In genomic region chr14:52733824-52734223, GRCh38 we compare ENCODE assay signal across 34 cellular contexts. TPM values are rescaled to one million over a fixed set of nuclear protein-coding genes. Genes with fewer than 3 reads are reported as not detected.
A peak's percentile ranks its signal among the peaks of the same experiment; 100 is the strongest.
DNase-seq lines count a peak whose midpoint lies in the region; ATAC-seq, FAIRE-seq and TF ChIP-seq lines count a peak whose summit lies in the region.
"Had no signal": no experiment of that assay in that cellular context is flagged by ENCODE, and none has a peak within 500 bp of the region (broad histone marks: within the 10 kb centered on the region; RNA-seq: fewer than 3 reads in every experiment).

No MANE protein-coding gene starts in this region.

- DNase-seq in CD4-positive, CD25-positive, alpha-beta regulatory T cell = no peak
- no peak for DNase-seq in GM23338 (ENCODE audit: low spot score)
- peak in 1 of 4 experiments; percentile 14 for DNase-seq in K562 (ENCODE audit: extremely low read depth in 1 of 4, low spot score in 3 of 4)
- no peak for DNase-seq in naive thymus-derived CD4-positive, alpha-beta T cell
- DNase-seq in germinal center (ENCODE audit: low spot score) = no peak
- DNase-seq in vagina (ENCODE audit: extremely low spot score in 2 of 2) = no peak
- no peak for DNase-seq in SHP77 (lab: John Stamatoyannopoulos, UW)
- DNase-seq in T-helper 1 cell = no peak
- DNase-seq: activated CD4-positive, alpha-beta T cell treated with anti-CD3 and anti-CD28 coated beads for 48 hours; activated naive CD4-positive, alpha-beta T cell treated with Interleukin-2 at 50 U/mL for 16 hours; activated T-cell treated with anti-CD3 and anti-CD28 coated beads, Interleukin-2, amount 50 U/mL, for 48 hours; AML-193; amniotic stem cell; brain microvascular endothelial cell; cerebellar nuclear complex; DMS153; hypothalamus; mesenchymal stem cell; NCI-H1436 treated with DMSO at 0.1 percent for 48 hours; NCI-H2081 treated with DMSO at 0.1 percent for 48 hours; NCI-H226; NCI-H69; occipital lobe; right lobe of liver; SHP77 treated with DMSO at 0.1 percent for 48 hours; spleen; stimulated activated CD4-positive, alpha-beta T cell treated with anti-CD3 and anti-CD28 coated beads, Interleukin-2, amount 100 ng/mL, for 24 hours; stimulated activated naive CD8-positive, alpha-beta T cell treated with anti-CD3 and anti-CD28 coated beads, Interleukin-15, amount 100 ng/mL, for 72 hours; T1000; WERI-Rb-1 had no signal

- H3K79me2 ChIP-seq in GM23338 (replicated peaks; ENCODE audit: insufficient read depth) (peaks cover 86% of the 10 kb centered on the region), K562 (ENCODE audit: control insufficient read depth, insufficient read depth, low read length) (peaks cover 77% of the 10 kb centered on the region)

- ATAC-seq in CD4-positive, CD25-positive, alpha-beta regulatory T cell (ENCODE audit: low read depth in 2 of 2) = no peak
- no peak for ATAC-seq in GM23338
- no peak for ATAC-seq in K562
- no peak for ATAC-seq in naive thymus-derived CD4-positive, alpha-beta T cell
- ATAC-seq: left lobe of liver; Panc1; right lobe of liver; stimulated activated naive CD8-positive, alpha-beta T cell treated with anti-CD3 and anti-CD28 coated beads, Interleukin-15, amount 100 ng/mL, for 72 hours had no signal

- H3K4me2 ChIP-seq in GM23338 = peak overlapping the region; percentile 50; the same call in 1 of the 2 replicates
- no peak overlapping the region for H3K4me2 ChIP-seq in K562 (ENCODE audit: insufficient read depth, low read length)

- H3K9ac ChIP-seq in K562 (ENCODE audit: insufficient read depth in 1 of 2, low read depth in 2 of 2, low read length in 2 of 2) = no peak overlapping the region

- no peaks in the 10 kb centered on the region for H3K27me3 ChIP-seq in CD4-positive, CD25-positive, alpha-beta regulatory T cell (ENCODE audit: control insufficient read depth, insufficient read depth, low read length)
- H3K27me3 ChIP-seq in GM23338 (ENCODE audit: insufficient read depth) = no peaks in the 10 kb centered on the region
- H3K27me3 ChIP-seq in K562 (ENCODE audit: control insufficient read depth in 2 of 2, insufficient read depth in 2 of 2, low read length in 2 of 2) = no peaks in the 10 kb centered on the region
- H3K27me3 ChIP-seq in naive thymus-derived CD4-positive, alpha-beta T cell (ENCODE audit: control insufficient read depth in 2 of 2, insufficient read depth in 2 of 2, low read length in 2 of 2) = no peaks in the 10 kb centered on the region
- no peaks in the 10 kb centered on the region for H3K27me3 ChIP-seq in vagina
- H3K27me3 ChIP-seq: brain microvascular endothelial cell, right lobe of liver, spleen had no signal

- intact Hi-C loops in K562 (cut with micrococcal nuclease) (loop anchor here (5.0 kb wide), 1 partner anchor 48 kb away; no protein-coding TSS in a partner anchor), vagina (cut with DNase I) (no loop called here)
- intact Hi-C loops in naive thymus-derived CD4-positive, alpha-beta T cell (cut with micrococcal nuclease) = loop anchor here in 1 of 2 donors (5.0 kb wide), 2 partner anchors 418 to 887 kb away; partner anchors contain the start of gene DDHD1

- POLR2A ChIA-PET in K562 (lab: Yijun Ruan, JAX) = no interaction called here
- POLR2A ChIA-PET in naive thymus-derived CD4-positive, alpha-beta T cell (lab: Charles Lee) = no interaction called here

- CTCF ChIA-PET in K562 (lab: Yijun Ruan, JAX; ENCODE audit: low intra/inter-chr PET ratio) = no interaction called here
- CTCF ChIA-PET in naive thymus-derived CD4-positive, alpha-beta T cell (lab: Charles Lee) = no interaction called here

- H3K9me2 ChIP-seq in GM23338 (ENCODE audit: insufficient read depth) = no peaks in the 10 kb centered on the region

- H4K20me1 ChIP-seq in GM23338 (replicated peaks; ENCODE audit: insufficient read depth) = peaks cover 2% of the 10 kb centered on the region; the same call in 1 of the 2 replicates
- H4K20me1 ChIP-seq in K562 (replicated peaks; ENCODE audit: control insufficient read depth, insufficient read depth, low read length) = no peaks in the 10 kb centered on the region

- H3K4me1 Mint-ChIP-seq in CD4-positive, CD25-positive, alpha-beta regulatory T cell = peaks cover 39 to 80% (median 63%) of the 10 kb centered on the region in 4 donors
- H3K4me1 Mint-ChIP-seq in GM23338 = peaks cover 50% of the 10 kb centered on the region
- H3K4me1 Mint-ChIP-seq in naive thymus-derived CD4-positive, alpha-beta T cell = peaks cover 33 to 77% (median 62%) of the 10 kb centered on the region in 7 donors

- peaks cover 0 to 1% (median 0%) of the 10 kb centered on the region in 7 donors for H3K9me3 Mint-ChIP-seq in CD4-positive, CD25-positive, alpha-beta regulatory T cell
- no peaks in the 10 kb centered on the region for H3K9me3 Mint-ChIP-seq in GM23338
- peaks cover 0 to 8% (median 0%) of the 10 kb centered on the region in 11 donors for H3K9me3 Mint-ChIP-seq in naive thymus-derived CD4-positive, alpha-beta T cell
- H3K9me3 Mint-ChIP-seq: stimulated activated naive CD8-positive, alpha-beta T cell treated with anti-CD3 and anti-CD28 coated beads, Interleukin-15, amount 100 ng/mL, for 72 hours had no signal

- no peaks in the 10 kb centered on the region for H3K9me1 ChIP-seq in K562 (ENCODE audit: control insufficient read depth, insufficient read depth, low read length)

- no peak for TF ChIP-seq POLR2A in K562 (conservative IDR thresholded peaks at IDR 0.05)
- TF ChIP-seq POLR2A in vagina (IDR thresholded peaks at IDR 0.05) = no peak

- H3K36me3 ChIP-seq in CD4-positive, CD25-positive, alpha-beta regulatory T cell (ENCODE audit: control insufficient read depth, insufficient read depth, low read length) = peaks cover 25% of the 10 kb centered on the region
- no peaks in the 10 kb centered on the region for H3K36me3 ChIP-seq in GM23338 (ENCODE audit: insufficient read depth)
- H3K36me3 ChIP-seq in K562 (ENCODE audit: control insufficient read depth, insufficient read depth, low read length) = peaks cover 20% of the 10 kb centered on the region; the same call in 1 of the 3 replicates
- H3K36me3 ChIP-seq in naive thymus-derived CD4-positive, alpha-beta T cell (ENCODE audit: control insufficient read depth in 2 of 3, insufficient read depth in 3 of 3, low read length in 3 of 3) = peaks cover 0 to 23% (median 0%) of the 10 kb centered on the region in 3 experiments
- H3K36me3 ChIP-seq in vagina = peaks cover 0 to 3% of the 10 kb centered on the region in 2 donors
- H3K36me3 ChIP-seq: brain microvascular endothelial cell, prostate gland, right lobe of liver had no signal

- H3F3A ChIP-seq in GM23338 (replicated peaks; ENCODE audit: low read depth) = no peaks in the 10 kb centered on the region

- no peaks in the 10 kb centered on the region for H3K9me3 ChIP-seq in CD4-positive, CD25-positive, alpha-beta regulatory T cell (ENCODE audit: control insufficient read depth in 2 of 2, low read length in 2 of 2)
- H3K9me3 ChIP-seq in K562 (replicated peaks; ENCODE audit: control insufficient read depth, insufficient read depth, low read depth, low read length) (no peaks in the 10 kb centered on the region), vagina (no peaks in the 10 kb centered on the region)
- no peaks in the 10 kb centered on the region for H3K9me3 ChIP-seq in naive thymus-derived CD4-positive, alpha-beta T cell (ENCODE audit: control insufficient read depth in 2 of 3, low read length in 3 of 3)
- H3K9me3 ChIP-seq: prostate gland, right lobe of liver, spleen had no signal

- H3K36me3 Mint-ChIP-seq in CD4-positive, CD25-positive, alpha-beta regulatory T cell = peaks cover 32% of the 10 kb centered on the region
- H3K36me3 Mint-ChIP-seq in GM23338 (ENCODE audit: low read depth) = peaks cover 45% of the 10 kb centered on the region
- H3K36me3 Mint-ChIP-seq in naive thymus-derived CD4-positive, alpha-beta T cell = peaks cover 6 to 41% (median 35%) of the 10 kb centered on the region in 5 donors

- H2AFZ ChIP-seq in GM23338 (no peak overlapping the region), K562 (ENCODE audit: low read depth, low read length) (no peak overlapping the region)

- no peaks in the 10 kb centered on the region for H3K27me3 Mint-ChIP-seq in CD4-positive, CD25-positive, alpha-beta regulatory T cell
- peaks cover 3% of the 10 kb centered on the region for H3K27me3 Mint-ChIP-seq in GM23338 (ENCODE audit: insufficient read depth, low read depth, poor library complexity)
- H3K27me3 Mint-ChIP-seq in naive thymus-derived CD4-positive, alpha-beta T cell = no peaks in the 10 kb centered on the region
- H3K27me3 Mint-ChIP-seq: stimulated activated naive CD8-positive, alpha-beta T cell treated with anti-CD3 and anti-CD28 coated beads, Interleukin-15, amount 100 ng/mL, for 72 hours had no signal

- peak overlapping the region; percentile 8 to 91 (median 28) for H3K4me3 Mint-ChIP-seq in CD4-positive, CD25-positive, alpha-beta regulatory T cell
- H3K4me3 Mint-ChIP-seq in GM23338 = no peak overlapping the region; the same call in 2 of the 3 replicates
- H3K4me3 Mint-ChIP-seq in naive thymus-derived CD4-positive, alpha-beta T cell = peak overlapping the region in 5 of 10 donors; percentile 2 to 69 (median 54)
- H3K4me3 Mint-ChIP-seq: stimulated activated naive CD8-positive, alpha-beta T cell treated with anti-CD3 and anti-CD28 coated beads, Interleukin-15, amount 100 ng/mL, for 72 hours had no signal

- no peak overlapping the region for H3K27ac ChIP-seq in CD4-positive, CD25-positive, alpha-beta regulatory T cell (ENCODE audit: insufficient read depth, low read length, poor library complexity, severe bottlenecking)
- peak overlapping the region; percentile 32; the same call in 1 of the 2 replicates for H3K27ac ChIP-seq in GM23338 (ENCODE audit: low read depth)
- H3K27ac ChIP-seq in K562 (ENCODE audit: extremely low read depth, low read depth, low read length) = no peak overlapping the region
- no peak overlapping the region for H3K27ac ChIP-seq in naive thymus-derived CD4-positive, alpha-beta T cell (ENCODE audit: low read depth, low read length)
- no peak overlapping the region for H3K27ac ChIP-seq in vagina
- H3K27ac ChIP-seq: brain microvascular endothelial cell, prostate gland, right lobe of liver, spleen, WERI-Rb-1 had no signal

- no peak for FAIRE-seq in K562 (lab: Jason Lieb, UNC)
- FAIRE-seq: islet of Langerhans had no signal

- peaks cover 64% of the 10 kb centered on the region for H3K4me1 ChIP-seq in CD4-positive, CD25-positive, alpha-beta regulatory T cell (ENCODE audit: control insufficient read depth, insufficient read depth, low read length, poor library complexity, severe bottlenecking)
- H3K4me1 ChIP-seq in GM23338 (ENCODE audit: insufficient read depth) (peaks cover 26% of the 10 kb centered on the region), K562 (replicated peaks in 1 of 2; ENCODE audit: control insufficient read depth in 2 of 2, insufficient read depth in 2 of 2, low read length in 2 of 2) (peaks cover 8 to 14% of the 10 kb centered on the region in 2 experiments; a peak in 4 of 5 replicates), vagina (peaks cover 24% of the 10 kb centered on the region)
- H3K4me1 ChIP-seq in naive thymus-derived CD4-positive, alpha-beta T cell (ENCODE audit: control insufficient read depth in 2 of 2, insufficient read depth in 2 of 2, low read length in 2 of 2) = peaks cover 31% of the 10 kb centered on the region in 2 donors
- H3K4me1 ChIP-seq: prostate gland had no signal

- H3K4me3 ChIP-seq in CD4-positive, CD25-positive, alpha-beta regulatory T cell (ENCODE audit: low read depth, low read length) = no peak overlapping the region
- 0 out of 2 replicates have a peak overlapping the region, but pooled peaks have one; percentile 17 for H3K4me3 ChIP-seq in GM23338
- no peak overlapping the region for H3K4me3 ChIP-seq in K562
- H3K4me3 ChIP-seq in naive thymus-derived CD4-positive, alpha-beta T cell (ENCODE audit: low read length) = no peak overlapping the region
- H3K4me3 ChIP-seq in vagina = no peak overlapping the region
- H3K4me3 ChIP-seq: prostate gland, right lobe of liver, spleen had no signal

- BruUV-seq in K562 (replicated peaks; lab: Mats Ljungman, UMichigan) = TSS peak; percentile 11

- TF ChIP-seq RAD21 in K562 (CRISPR knock-in tag; conservative IDR thresholded peaks at IDR 0.05 in 1 of 2, IDR thresholded peaks at IDR 0.05 in 1 of 2) = no peak

- H3K27ac Mint-ChIP-seq in CD4-positive, CD25-positive, alpha-beta regulatory T cell = peak overlapping the region in 2 of 3 donors; percentile 55 to 83
- peak overlapping the region; percentile 57; the same call in 1 of the 2 replicates for H3K27ac Mint-ChIP-seq in GM23338
- H3K27ac Mint-ChIP-seq in naive thymus-derived CD4-positive, alpha-beta T cell = peak overlapping the region in 5 of 9 donors; percentile 40 to 81 (median 76)

- TF ChIP-seq CTCF in GM23338 (conservative IDR thresholded peaks at IDR 0.05; ENCODE audit: low read depth in 2 of 2) = no peak
- TF ChIP-seq CTCF in K562 (IDR thresholded peaks at IDR 0.05 in 2 of 3, conservative IDR thresholded peaks at IDR 0.05 in 1 of 3; ENCODE audit: insufficient read depth in 2 of 3, low read depth in 1 of 3, low read length in 3 of 3) = no peak
- TF ChIP-seq CTCF in vagina (IDR thresholded peaks at IDR 0.05) = no peak

- 90% methylated on average over 9 of the region's 9 CpGs for WGBS in K562 (ENCODE audit: insufficient coverage, low coverage, missing lambda C conversion rate)

- in situ Hi-C loops in K562 (cut with MboI) = no loop called here

- no peak for TF ChIP-seq EP300 in K562 (IDR thresholded peaks at IDR 0.05; ENCODE audit: low read length)

RNA-seq across cellular contexts. Expression of gene STYX, which starts 3.9 kb away (rescaled TPM):
- 34.0 TPM for total RNA-seq in CD4-positive, CD25-positive, alpha-beta regulatory T cell
- 10 to 100 TPM; 33.0 to 45.2 (median 38.0) TPM for polyA plus RNA-seq in CD4-positive, CD25-positive, alpha-beta regulatory T cell
- total RNA-seq in GM23338 (2014; rRNA removed; shearing (Covaris generic)) = 40.2 and 43.1 TPM in 2 replicates
- polyA plus RNA-seq in GM23338 (2016; fragmentation: Nextera tagmentation; extraction: Ambion mirVana) = 21.8 and 23.3 TPM in 2 replicates
- 2.7 and 13.4 TPM in 2 replicates for total RNA-seq in K562 (2011; cell fraction: chromatin; rRNA removed; ENCODE audit: low replicate concordance)
- total RNA-seq in K562 (2011; cell fraction: nucleolus; rRNA removed) = 2.5 and 3.2 TPM in 2 replicates
- total RNA-seq in K562 (2011; cell fraction: nucleoplasm; rRNA removed) = 9.5 and 15.9 TPM in 2 replicates
- total RNA-seq in K562 (2014; rRNA removed) = 5.5 and 8.0 TPM in 2 replicates
- 15.4 and 17.7 TPM in 2 replicates for total RNA-seq in K562 (2014; rRNA removed; fragmentation: Illumina TruSeq; extraction: Trizol)
- 11.0 and 11.6 TPM in 2 replicates for total RNA-seq in K562 (2015; rRNA removed; fragmentation: Illumina TruSeq; extraction: Trizol)
- total RNA-seq in K562 (2021) = 10.6 and 11.1 TPM in 2 replicates
- 8.6 and 11.1 TPM in 2 replicates for polyA plus RNA-seq in K562 (2011; rRNA removed)
- 3.8 and 4.9 TPM in 2 replicates for polyA plus RNA-seq in K562 (2011; cell fraction: cytosol; rRNA removed)
- 3.2 TPM in 2 replicates for polyA plus RNA-seq in K562 (2011; cell fraction: nucleus; rRNA removed)
- polyA plus RNA-seq in K562 (2012) = 4.1 and 6.1 TPM in 2 replicates
- polyA plus RNA-seq in K562 (2014; fragmentation: Illumina TruSeq; extraction: Trizol) = 8.1 and 8.3 TPM in 2 replicates
- 10 to 100 TPM in 1 of 2 experiments, 1 to 10 TPM in 1; 5.0 to 11.8 TPM for polyA plus RNA-seq in K562 (2014; fragmentation: Nextera tagmentation; extraction: Ambion mirVana)
- polyA plus RNA-seq in K562 (2014; rRNA removed) = 6.3 and 8.1 TPM in 2 replicates
- polyA minus RNA-seq in K562 (2011; rRNA and poly(A)+ RNA removed) = 12.2 and 13.4 TPM in 2 replicates
- polyA minus RNA-seq in K562 (2011; cell fraction: cytosol; rRNA and poly(A)+ RNA removed) = 6.3 and 8.0 TPM in 2 replicates
- 4.7 and 6.4 TPM in 2 replicates for polyA minus RNA-seq in K562 (2011; cell fraction: nucleus; rRNA and poly(A)+ RNA removed)
- 10 to 100 TPM; 23.9 to 45.3 (median 29.2) TPM for total RNA-seq in naive thymus-derived CD4-positive, alpha-beta T cell
- 10 to 100 TPM; 17.2 to 42.8 TPM for polyA plus RNA-seq in naive thymus-derived CD4-positive, alpha-beta T cell
- 11.5 TPM for total RNA-seq in vagina

RNA-seq across cellular contexts. Expression of gene PSMC6, which starts 26.8 kb away (rescaled TPM):
- total RNA-seq in CD4-positive, CD25-positive, alpha-beta regulatory T cell = 110 TPM
- 10 to 100 TPM; 69.7 to 83.0 (median 75.7) TPM for polyA plus RNA-seq in CD4-positive, CD25-positive, alpha-beta regulatory T cell
- 143 and 162 TPM in 2 replicates for total RNA-seq in GM23338 (2014; rRNA removed; shearing (Covaris generic))
- polyA plus RNA-seq in GM23338 (2016; fragmentation: Nextera tagmentation; extraction: Ambion mirVana) (176 and 177 TPM in 2 replicates), K562 (2011; rRNA removed) (110 and 165 TPM in 2 replicates), K562 (2014; fragmentation: Illumina TruSeq; extraction: Trizol) (180 and 209 TPM in 2 replicates), K562 (2014; fragmentation: Nextera tagmentation; extraction: Ambion mirVana) (100 to 1,000 TPM; 214 to 224 TPM), K562 (2014; rRNA removed) (138 and 153 TPM in 2 replicates)
- 73.2 and 194 TPM in 2 replicates for total RNA-seq in K562 (2011; cell fraction: chromatin; rRNA removed; ENCODE audit: low replicate concordance)
- total RNA-seq in K562 (2011; cell fraction: nucleolus; rRNA removed) = 41.5 and 55.9 TPM in 2 replicates
- 90.8 and 128 TPM in 2 replicates for total RNA-seq in K562 (2011; cell fraction: nucleoplasm; rRNA removed)
- total RNA-seq in K562 (2014; rRNA removed) (106 and 130 TPM in 2 replicates), K562 (2014; rRNA removed; fragmentation: Illumina TruSeq; extraction: Trizol) (182 and 213 TPM in 2 replicates), K562 (2015; rRNA removed; fragmentation: Illumina TruSeq; extraction: Trizol) (204 and 218 TPM in 2 replicates), K562 (2021) (85.9 and 91.4 TPM in 2 replicates), vagina (49.6 TPM)
- polyA plus RNA-seq in K562 (2011; cell fraction: cytosol; rRNA removed) = 18.4 and 48.7 TPM in 2 replicates
- 40.3 and 61.3 TPM in 2 replicates for polyA plus RNA-seq in K562 (2011; cell fraction: nucleus; rRNA removed)
- polyA plus RNA-seq in K562 (2012) = 67.7 and 85.2 TPM in 2 replicates
- polyA minus RNA-seq in K562 (2011; rRNA and poly(A)+ RNA removed) = 149 and 164 TPM in 2 replicates
- polyA minus RNA-seq in K562 (2011; cell fraction: cytosol; rRNA and poly(A)+ RNA removed) = 44.8 and 53.0 TPM in 2 replicates
- polyA minus RNA-seq in K562 (2011; cell fraction: nucleus; rRNA and poly(A)+ RNA removed) = 52.0 and 99.1 TPM in 2 replicates
- total RNA-seq in naive thymus-derived CD4-positive, alpha-beta T cell = 100 to 1,000 TPM in 1 of 5 experiments, 10 to 100 TPM in 4; 84.8 to 131 (median 95.9) TPM
- 10 to 100 TPM; 63.8 to 64.4 TPM for polyA plus RNA-seq in naive thymus-derived CD4-positive, alpha-beta T cell

RNA-seq across cellular contexts. Expression of gene ERO1A, which starts 38.5 kb away (rescaled TPM):
- total RNA-seq in CD4-positive, CD25-positive, alpha-beta regulatory T cell = 72.9 TPM
- polyA plus RNA-seq in CD4-positive, CD25-positive, alpha-beta regulatory T cell = 10 to 100 TPM; 48.3 to 71.5 (median 63.4) TPM
- 40.7 and 44.7 TPM in 2 replicates for total RNA-seq in GM23338 (2014; rRNA removed; shearing (Covaris generic))
- 21.2 and 25.2 TPM in 2 replicates for polyA plus RNA-seq in GM23338 (2016; fragmentation: Nextera tagmentation; extraction: Ambion mirVana)
- total RNA-seq in K562 (2011; cell fraction: chromatin; rRNA removed; ENCODE audit: low replicate concordance) = 44.4 and 105 TPM in 2 replicates
- total RNA-seq in K562 (2011; cell fraction: nucleolus; rRNA removed) = 25.5 and 28.2 TPM in 2 replicates
- 50.2 and 68.8 TPM in 2 replicates for total RNA-seq in K562 (2011; cell fraction: nucleoplasm; rRNA removed)
- total RNA-seq in K562 (2014; rRNA removed) = 27.6 and 31.8 TPM in 2 replicates
- total RNA-seq in K562 (2014; rRNA removed; fragmentation: Illumina TruSeq; extraction: Trizol) = 30.9 and 33.5 TPM in 2 replicates
- 33.9 and 37.1 TPM in 2 replicates for total RNA-seq in K562 (2015; rRNA removed; fragmentation: Illumina TruSeq; extraction: Trizol)
- total RNA-seq in K562 (2021) = 41.4 and 46.2 TPM in 2 replicates
- polyA plus RNA-seq in K562 (2011; rRNA removed) = 40.9 and 44.6 TPM in 2 replicates
- 14.1 and 25.6 TPM in 2 replicates for polyA plus RNA-seq in K562 (2011; cell fraction: cytosol; rRNA removed)
- 7.9 and 12.7 TPM in 2 replicates for polyA plus RNA-seq in K562 (2011; cell fraction: nucleus; rRNA removed)
- 17.0 and 18.1 TPM in 2 replicates for polyA plus RNA-seq in K562 (2012)
- polyA plus RNA-seq in K562 (2014; fragmentation: Illumina TruSeq; extraction: Trizol) = 19.9 and 25.1 TPM in 2 replicates
- 10 to 100 TPM; 11.0 to 22.3 TPM for polyA plus RNA-seq in K562 (2014; fragmentation: Nextera tagmentation; extraction: Ambion mirVana)
- 23.9 and 27.2 TPM in 2 replicates for polyA plus RNA-seq in K562 (2014; rRNA removed)
- 45.9 and 55.6 TPM in 2 replicates for polyA minus RNA-seq in K562 (2011; rRNA and poly(A)+ RNA removed)
- polyA minus RNA-seq in K562 (2011; cell fraction: cytosol; rRNA and poly(A)+ RNA removed) = 19.6 and 35.3 TPM in 2 replicates
- polyA minus RNA-seq in K562 (2011; cell fraction: nucleus; rRNA and poly(A)+ RNA removed) = 10.8 and 17.7 TPM in 2 replicates
- total RNA-seq in naive thymus-derived CD4-positive, alpha-beta T cell = 100 to 1,000 TPM in 1 of 5 experiments, 10 to 100 TPM in 4; 65.3 to 201 (median 68.7) TPM
- 10 to 100 TPM; 32.1 to 33.8 TPM for polyA plus RNA-seq in naive thymus-derived CD4-positive, alpha-beta T cell
- 50.6 TPM for total RNA-seq in vagina

RNA-seq across cellular contexts. Expression of gene GNPNAT1, which starts 57.6 kb away (rescaled TPM):
- 7.9 TPM for total RNA-seq in CD4-positive, CD25-positive, alpha-beta regulatory T cell
- 10 to 100 TPM; 13.7 to 14.2 (median 13.9) TPM for polyA plus RNA-seq in CD4-positive, CD25-positive, alpha-beta regulatory T cell
- 67.9 and 68.7 TPM in 2 replicates for total RNA-seq in GM23338 (2014; rRNA removed; shearing (Covaris generic))
- 42.1 and 44.4 TPM in 2 replicates for polyA plus RNA-seq in GM23338 (2016; fragmentation: Nextera tagmentation; extraction: Ambion mirVana)
- total RNA-seq in K562 (2011; cell fraction: chromatin; rRNA removed; ENCODE audit: low replicate concordance) = 2.9 and 9.3 TPM in 2 replicates
- 4.5 and 6.8 TPM in 2 replicates for total RNA-seq in K562 (2011; cell fraction: nucleolus; rRNA removed)
- total RNA-seq in K562 (2011; cell fraction: nucleoplasm; rRNA removed) = 5.5 and 18.5 TPM in 2 replicates
- 16.0 and 20.2 TPM in 2 replicates for total RNA-seq in K562 (2014; rRNA removed)
- 25.3 and 27.3 TPM in 2 replicates for total RNA-seq in K562 (2014; rRNA removed; fragmentation: Illumina TruSeq; extraction: Trizol)
- 21.1 and 22.5 TPM in 2 replicates for total RNA-seq in K562 (2015; rRNA removed; fragmentation: Illumina TruSeq; extraction: Trizol)
- total RNA-seq in K562 (2021) = 25.4 and 25.6 TPM in 2 replicates
- 19.2 and 27.7 TPM in 2 replicates for polyA plus RNA-seq in K562 (2011; rRNA removed)
- polyA plus RNA-seq in K562 (2011; cell fraction: cytosol; rRNA removed) = 12.6 and 18.7 TPM in 2 replicates
- 8.3 TPM in 2 replicates for polyA plus RNA-seq in K562 (2011; cell fraction: nucleus; rRNA removed)
- 18.1 and 18.2 TPM in 2 replicates for polyA plus RNA-seq in K562 (2012)
- 22.5 and 25.9 TPM in 2 replicates for polyA plus RNA-seq in K562 (2014; fragmentation: Illumina TruSeq; extraction: Trizol)
- polyA plus RNA-seq in K562 (2014; fragmentation: Nextera tagmentation; extraction: Ambion mirVana) = 10 to 100 TPM; 15.8 to 26.0 TPM
- polyA plus RNA-seq in K562 (2014; rRNA removed) = 19.2 and 20.1 TPM in 2 replicates
- 18.8 and 21.1 TPM in 2 replicates for polyA minus RNA-seq in K562 (2011; rRNA and poly(A)+ RNA removed)
- 11.2 and 15.1 TPM in 2 replicates for polyA minus RNA-seq in K562 (2011; cell fraction: cytosol; rRNA and poly(A)+ RNA removed)
- 5.7 and 15.3 TPM in 2 replicates for polyA minus RNA-seq in K562 (2011; cell fraction: nucleus; rRNA and poly(A)+ RNA removed)
- 10 to 100 TPM in 1 of 5 experiments, 1 to 10 TPM in 4; 4.6 to 14.7 (median 8.5) TPM for total RNA-seq in naive thymus-derived CD4-positive, alpha-beta T cell
- polyA plus RNA-seq in naive thymus-derived CD4-positive, alpha-beta T cell = 10 to 100 TPM; 10.3 to 17.2 TPM
- 11.5 TPM for total RNA-seq in vagina
